ENCODE assay signal across 12 cellular contexts in the genomic region with DNA sequence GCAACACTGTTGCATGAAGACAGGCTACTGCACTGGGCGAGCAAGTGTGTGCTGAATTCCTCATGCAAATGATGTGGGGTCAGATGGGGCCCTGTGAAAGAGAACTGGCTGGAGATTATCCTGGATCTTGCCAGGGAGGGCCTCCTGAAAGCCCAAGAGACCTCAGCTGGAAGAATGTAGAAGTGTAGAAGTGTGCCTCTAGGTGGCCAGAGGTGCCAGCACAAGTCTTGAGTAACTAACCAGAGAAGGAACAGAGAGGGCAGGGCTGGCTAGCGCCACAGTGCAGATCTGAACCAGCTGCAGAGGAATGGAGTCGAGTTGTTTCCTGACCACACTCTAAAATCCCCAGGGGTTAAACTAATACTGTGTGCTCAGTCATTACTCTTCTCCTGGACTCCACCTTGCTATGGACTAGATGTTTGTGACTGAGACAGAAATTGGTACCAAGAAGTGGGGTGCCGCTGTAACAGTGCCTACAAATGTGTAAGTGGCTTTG.
A peak's percentile ranks its signal among the peaks of the same experiment; 100 is the strongest.
DNase-seq lines count a peak whose midpoint lies in the region; ATAC-seq and TF ChIP-seq lines count a peak whose summit lies in the region.
"Had no signal": no experiment of that assay in that cellular context is flagged by ENCODE, and none has a peak within 500 bp of the region (broad histone marks: within the 10 kb centered on the region; RNA-seq: fewer than 3 reads in every experiment).

No MANE protein-coding gene starts in this region.

- DNase-seq in OCI-LY7 (ENCODE audit: low spot score): peak; percentile 13
- no peak for DNase-seq in GM03348 (ENCODE audit: low spot score)
- DNase-seq in OCI-M2 (lab: John Stamatoyannopoulos, UW; ENCODE audit: unreplicated experiment): no peak
- DNase-seq in T-helper 17 cell: no peak
- no peak for DNase-seq in NCI-H187 treated with DMSO at 0.1 percent for 48 hours (lab: John Stamatoyannopoulos, UW)
- DNase-seq: activated CD4-positive, alpha-beta T cell treated with anti-CD3 and anti-CD28 coated beads, Interleukin-2, amount 50 U/mL, for 48 hours; foreskin melanocyte; NCI-H748 treated with DMSO at 0.1 percent for 48 hours had no signal

- no peak overlapping the region for H2AFZ ChIP-seq in OCI-LY7 (ENCODE audit: low read length)

- no peak overlapping the region for H3K27ac Mint-ChIP-seq in T-helper 17 cell

- no peak overlapping the region for H3K27ac ChIP-seq in OCI-LY7 (ENCODE audit: low read depth, low read length, poor library complexity, severe bottlenecking)
- H3K27ac ChIP-seq: breast epithelium had no signal

- H3K79me2 ChIP-seq in OCI-LY7 (ENCODE audit: insufficient read depth, low read depth, low read length): no peaks in the 10 kb centered on the region

- H3K4me1 Mint-ChIP-seq in T-helper 17 cell: no peaks in the 10 kb centered on the region

- H3K36me3 Mint-ChIP-seq in T-helper 17 cell (ENCODE audit: low read depth): peaks cover 5% of the 10 kb centered on the region

- H3K4me3 Mint-ChIP-seq in T-helper 17 cell: no peak overlapping the region

- TF ChIP-seq CTCF in OCI-LY7 (conservative IDR thresholded peaks at IDR 0.05; ENCODE audit: low read length): peak; percentile 34; the same call in 1 of the 2 replicates

- no peaks in the 10 kb centered on the region for H3K36me3 ChIP-seq in OCI-LY7 (ENCODE audit: insufficient read depth, low read length)
- H3K36me3 ChIP-seq: breast epithelium had no signal

- no peaks in the 10 kb centered on the region for H3K4me1 ChIP-seq in OCI-LY7 (ENCODE audit: insufficient read depth, low read length, poor library complexity, severe bottlenecking)
- H3K4me1 ChIP-seq: breast epithelium had no signal

- H3K27me3 Mint-ChIP-seq in T-helper 17 cell: peaks cover 47% of the 10 kb centered on the region

- TF ChIP-seq POLR2A in GM18505 (IDR thresholded peaks at IDR 0.05; ENCODE audit: borderline replicate concordance, extremely low read depth, insufficient read depth, insufficient read length): no peak

- no TSS peak for BruUV-seq in OCI-LY7 (replicated peaks; lab: Mats Ljungman, UMichigan)

- H3K4me2 ChIP-seq in OCI-LY7 (ENCODE audit: low read length): no peak overlapping the region

- POLR2A ChIA-PET in OCI-LY7 (lab: Charles Lee): interaction anchor here (0.6 kb wide), 2 partner anchors 544 to 970 kb away, joined by 3 to 6 read pairs; no protein-coding TSS in a partner anchor

- ATAC-seq in GM18505 (IDR thresholded peaks at IDR 0.05; ENCODE audit: unreplicated experiment) (peak; percentile 94), GM21381 (IDR thresholded peaks at IDR 0.05; ENCODE audit: unreplicated experiment) (peak; percentile 82), HG03095 (IDR thresholded peaks at IDR 0.05; ENCODE audit: unreplicated experiment) (peak; percentile 98), T-helper 17 cell (no peak)

- no peaks in the 10 kb centered on the region for H4K20me1 ChIP-seq in OCI-LY7 (ENCODE audit: insufficient read depth, low read length)

- CTCF ChIA-PET in OCI-LY7 (lab: Charles Lee; ENCODE audit: unreplicated experiment): no interaction called here

- H3K9me2 ChIP-seq in OCI-LY7 (ENCODE audit: insufficient read depth, low read length): no peaks in the 10 kb centered on the region

- H3K9me3 ChIP-seq in OCI-LY7 (ENCODE audit: low read length): no peaks in the 10 kb centered on the region
- no peaks in the 10 kb centered on the region for H3K9me3 ChIP-seq in T-helper 17 cell (ENCODE audit: control insufficient read depth, low read length, poor library complexity, severe bottlenecking)
- H3K9me3 ChIP-seq: breast epithelium had no signal

- H3K4me3 ChIP-seq in OCI-LY7 (ENCODE audit: low read depth, low read length, poor library complexity, severe bottlenecking): no peak overlapping the region
- H3K4me3 ChIP-seq: breast epithelium had no signal

- intact Hi-C loops in OCI-LY7 (cut with micrococcal nuclease; ENCODE audit: unreplicated experiment): no loop called here
